In the genomic region with DNA sequence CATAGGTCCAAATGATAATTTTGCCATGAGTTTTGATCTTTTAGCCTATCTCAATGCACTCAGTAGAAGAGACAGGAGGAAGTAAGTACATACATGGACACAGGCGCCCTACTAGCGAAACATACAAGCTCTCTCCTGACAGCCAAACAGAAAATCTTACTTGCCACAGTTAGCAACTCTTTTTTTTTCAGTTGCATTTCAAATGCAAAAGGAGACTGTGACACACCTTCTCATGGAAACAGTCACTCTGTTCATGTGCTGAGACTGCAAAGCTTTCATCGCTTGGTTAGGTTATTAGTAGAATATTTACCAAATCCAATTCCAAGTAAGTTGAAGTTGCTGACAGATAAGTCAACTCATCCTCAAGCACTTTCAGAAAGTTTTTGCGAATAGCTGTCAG, we compare ENCODE assay signal across 9 cellular contexts.
DNase-seq lines count a peak whose midpoint lies in the region; ATAC-seq and TF ChIP-seq lines count a peak whose summit lies in the region.
"Had no signal": no experiment of that assay in that cellular context is flagged by ENCODE, and none has a peak within 500 bp of the region (broad histone marks: within the 10 kb centered on the region; RNA-seq: fewer than 3 reads in every experiment).

No MANE protein-coding gene starts in this region.

- TF ChIP-seq POLR2A in gastrocnemius medialis (IDR thresholded peaks at IDR 0.05) (no peak), erythroblast (IDR thresholded peaks at IDR 0.05; ENCODE audit: low read length) (no peak)

- no peaks in the 10 kb centered on the region for H3K27me3 ChIP-seq in gastrocnemius medialis

- no peaks in the 10 kb centered on the region for H3K9me3 ChIP-seq in gastrocnemius medialis

- peaks cover 35% of the 10 kb centered on the region for H3K4me1 Mint-ChIP-seq in central memory CD8-positive, alpha-beta T cell

- H3K9me3 Mint-ChIP-seq in central memory CD8-positive, alpha-beta T cell = no peaks in the 10 kb centered on the region

- H3K36me3 ChIP-seq in gastrocnemius medialis = peaks cover 0 to 4% of the 10 kb centered on the region in 2 donors

- intact Hi-C loops in gastrocnemius medialis (cut with DNase I; ENCODE audit: low total_unique reads) = no loop called here

- peak; percentile 8 for ATAC-seq in GM18517 (IDR thresholded peaks at IDR 0.05; ENCODE audit: unreplicated experiment)
- peak; percentile 41 for ATAC-seq in GM21423 (IDR thresholded peaks at IDR 0.05; ENCODE audit: unreplicated experiment)
- ATAC-seq in HG03175 (IDR thresholded peaks at IDR 0.05; ENCODE audit: unreplicated experiment) = peak; percentile 31
- no peak for ATAC-seq in central memory CD8-positive, alpha-beta T cell (replicated peaks; ENCODE audit: extremely low read depth, poor library complexity, severe bottlenecking)
- ATAC-seq in gastrocnemius medialis = no peak

- in situ Hi-C loops in gastrocnemius medialis (cut with MboI; ENCODE audit: low sequenced_read_pairs in 4 of 4) = no loop called here

- H3K27me3 Mint-ChIP-seq in central memory CD8-positive, alpha-beta T cell = no peaks in the 10 kb centered on the region

- H3K27ac Mint-ChIP-seq in central memory CD8-positive, alpha-beta T cell (ENCODE audit: low read depth) = peak overlapping the region; percentile 29

- peaks cover 0 to 2% of the 10 kb centered on the region in 2 donors for H3K4me1 ChIP-seq in gastrocnemius medialis

- H3K4me3 Mint-ChIP-seq in central memory CD8-positive, alpha-beta T cell = peak overlapping the region; percentile 40

- H3K4me3 ChIP-seq in gastrocnemius medialis = no peak overlapping the region

- DNase-seq in central memory CD8-positive, alpha-beta T cell (ENCODE audit: low spot score in 2 of 2) = no peak
- DNase-seq in gastrocnemius medialis = no peak
- DNase-seq in H4 (ENCODE audit: low spot score) = no peak
- no peak for DNase-seq in erythroblast (lab: John Stamatoyannopoulos, UW)
- DNase-seq in NOMO-1 (lab: John Stamatoyannopoulos, UW; ENCODE audit: unreplicated experiment in 2 of 2) = no peak
- DNase-seq: hypothalamus had no signal

- no peak for TF ChIP-seq CTCF in gastrocnemius medialis (IDR thresholded peaks at IDR 0.05 in 4 of 5, conservative IDR thresholded peaks at IDR 0.05 in 1 of 5)

- H3K36me3 Mint-ChIP-seq in central memory CD8-positive, alpha-beta T cell (ENCODE audit: insufficient read depth) = peaks cover 9% of the 10 kb centered on the region

- H3K27ac ChIP-seq in gastrocnemius medialis = no peak overlapping the region

Comparison
In these comparisons a context has a peak if more than half of its experiments do, and no peak if none do; other contexts are left out.
1. ATAC-seq: peak in GM18517 (single experiment), GM21423 (single experiment) and HG03175 (single experiment); none in central memory CD8-positive, alpha-beta T cell (single experiment) and gastrocnemius medialis (0 of 2).